In the genomic region with DNA sequence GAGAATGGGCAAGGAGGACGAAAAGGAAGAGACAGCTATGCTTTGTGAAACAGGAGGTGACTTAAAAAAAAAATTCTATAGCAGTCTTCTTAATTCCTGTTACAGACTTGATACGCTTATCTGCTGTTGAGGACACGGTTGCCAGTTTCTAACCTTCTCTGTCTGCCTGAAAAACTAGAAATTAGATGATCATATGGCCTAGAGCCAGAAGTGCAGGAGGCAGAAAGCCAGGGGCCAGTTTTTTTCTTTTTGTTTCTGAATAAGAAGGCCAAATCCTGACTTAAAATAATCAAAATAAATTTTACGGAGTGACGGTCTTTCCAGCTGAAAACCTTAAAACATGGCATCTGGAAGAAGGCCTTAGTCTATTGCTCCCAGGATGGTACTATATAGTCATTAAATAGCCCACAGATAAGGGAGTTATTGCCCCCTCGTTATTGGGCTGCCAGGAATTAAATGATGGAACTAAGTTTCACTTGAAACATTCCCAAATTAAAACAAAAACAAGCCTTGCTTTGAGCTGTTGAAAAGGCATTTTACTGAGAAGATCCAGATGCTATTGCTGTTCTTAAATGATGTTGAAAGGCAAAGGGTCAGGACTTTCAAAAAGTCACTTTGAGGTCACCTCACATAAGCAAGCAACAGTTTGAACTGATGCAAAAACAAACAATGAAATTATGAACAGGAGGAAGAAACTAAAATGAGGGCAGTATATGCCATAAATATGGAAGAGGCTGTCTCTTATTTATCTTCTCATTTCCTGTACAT, we compare ENCODE assay signal across 1 cellular context.
TF ChIP-seq lines count a peak whose summit lies in the region.

No MANE protein-coding gene starts in this region.

TF ChIP-seq in H1, 55 proteins besides CTCF, POLR2A, EP300 and RAD21:
- TF ChIP-seq, protein P1, sequence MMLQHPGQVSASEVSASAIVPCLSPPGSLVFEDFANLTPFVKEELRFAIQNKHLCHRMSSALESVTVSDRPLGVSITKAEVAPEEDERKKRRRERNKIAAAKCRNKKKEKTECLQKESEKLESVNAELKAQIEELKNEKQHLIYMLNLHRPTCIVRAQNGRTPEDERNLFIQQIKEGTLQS (IDR thresholded peaks at IDR 0.05; ENCODE audit: insufficient read depth, low read depth, low read length), result no peak
- TF ChIP-seq PHF8 (conservative IDR thresholded peaks at IDR 0.05; ENCODE audit: low read depth, low read length) (no peak), SP2 (IDR thresholded peaks at IDR 0.05; ENCODE audit: low read length) (no peak), GABPA (IDR thresholded peaks at IDR 0.05; ENCODE audit: borderline replicate concordance, insufficient read depth, low read length) (no peak), NRF1 (IDR thresholded peaks at IDR 0.05; ENCODE audit: low read depth, low read length) (no peak)
